Comparison of ENCODE assay signal across 27 cellular contexts in genomic region chr2:205877501-205877900, GRCh38.
"Had no signal": no experiment of that assay in that cellular context is flagged by ENCODE, and none has a peak within 500 bp of the region (broad histone marks: within the 10 kb centered on the region; RNA-seq: fewer than 3 reads in every experiment).

No MANE protein-coding gene starts in this region.

- FAIRE-seq: astrocyte had no signal

- DNase-seq: activated effector memory CD4-positive, alpha-beta T cell treated with anti-CD3 and anti-CD28 coated beads, Interleukin-2, amount 50 U/mL, for 16 hours; activated effector memory CD4-positive, alpha-beta T cell treated with Interleukin-2 at 50 U/mL for 16 hours; activated gamma-delta T cell; activated gamma-delta T cell treated with Interleukin-2 at 50 U/mL for 16 hours; activated naive CD4-positive, alpha-beta T cell; activated naive CD4-positive, alpha-beta T cell treated with anti-CD3 and anti-CD28 coated beads for 36 hours; activated naive CD4-positive, alpha-beta T cell treated with anti-CD3 and anti-CD28 coated beads, Interleukin-2, amount 10 ng/mL, durations not matched to agents 7 days and 5 days; activated naive CD4-positive, alpha-beta T cell treated with anti-CD3 and anti-CD28 coated beads, Interleukin-2, amount 50 U/mL, for 16 hours; activated naive CD4-positive, alpha-beta T cell treated with Interleukin-2 at 50 U/mL for 16 hours; activated naive CD8-positive, alpha-beta T cell treated with anti-CD3 and anti-CD28 coated beads for 36 hours; activated naive CD8-positive, alpha-beta T cell treated with anti-CD3 and anti-CD28 coated beads, Interleukin-2, amount 10 ng/mL, durations not matched to agents 7 days and 5 days; activated naive CD8-positive, alpha-beta T cell treated with anti-CD3 and anti-CD28 coated beads, Interleukin-2, amount 50 U/mL, for 24 hours; activated T-cell treated with anti-CD3 and anti-CD28 coated beads, Interleukin-2, amount 50 U/mL, for 1 hour; activated T-cell treated with anti-CD3 and anti-CD28 coated beads, Interleukin-2, amount 50 U/mL, for 24 hours; activated T-cell treated with anti-CD3 and anti-CD28 coated beads, Interleukin-2, amount 50 U/mL, for 4 hours; activated T-cell treated with anti-CD3 and anti-CD28 coated beads, Interleukin-2, amount 50 U/mL, for 48 hours; activated T-cell treated with anti-CD3 and anti-CD28 coated beads, Interleukin-2, amount 50 U/mL, for 72 hours; adrenal gland; amniotic stem cell; amygdala; anterior cingulate cortex; aorta; brain microvascular endothelial cell; caudate nucleus; central memory CD4-positive, alpha-beta T cell; cerebellar nuclear complex had no signal
